In the genomic region with DNA sequence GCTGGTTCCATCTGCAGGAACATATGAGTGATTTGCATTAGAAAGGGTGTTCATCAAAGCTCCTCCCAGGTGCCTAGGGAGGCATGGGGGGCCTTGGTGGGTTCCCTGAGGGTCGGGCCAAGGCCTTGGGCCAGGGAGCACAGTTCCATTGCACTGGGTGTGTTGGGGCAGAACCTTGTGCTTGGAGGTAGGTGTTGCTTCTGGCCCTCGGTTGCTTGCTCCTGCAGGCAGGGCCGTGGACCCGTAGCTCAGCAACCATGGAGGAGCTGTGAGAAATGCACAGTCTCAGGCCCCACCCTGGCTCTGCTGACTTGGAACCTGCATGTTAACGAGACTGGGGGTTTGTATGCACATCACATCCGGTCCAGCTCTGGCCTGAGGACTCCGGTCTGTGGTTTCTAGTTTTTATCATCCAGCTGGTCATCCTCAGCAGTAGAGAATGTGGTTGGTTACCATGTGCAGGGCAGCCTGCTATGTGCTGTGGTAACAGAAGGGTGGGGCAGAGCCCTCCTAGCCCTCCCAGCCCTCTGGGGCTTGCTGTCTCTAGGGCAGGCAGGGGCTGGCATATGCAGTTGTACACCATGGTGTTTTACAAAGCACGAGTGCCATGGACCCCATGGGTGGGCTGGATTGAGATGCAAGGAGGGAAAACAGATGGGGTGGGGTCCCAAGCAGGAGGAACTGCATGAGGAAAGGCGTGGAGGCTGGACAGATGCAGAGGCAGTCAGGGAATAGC, we compare ENCODE assay signal across 1 cellular context.
TF ChIP-seq lines count a peak whose summit lies in the region.

No MANE protein-coding gene starts in this region.

TF ChIP-seq in GM23338, 12 proteins besides CTCF, POLR2A, EP300 and RAD21:
- TF ChIP-seq, protein P1, sequence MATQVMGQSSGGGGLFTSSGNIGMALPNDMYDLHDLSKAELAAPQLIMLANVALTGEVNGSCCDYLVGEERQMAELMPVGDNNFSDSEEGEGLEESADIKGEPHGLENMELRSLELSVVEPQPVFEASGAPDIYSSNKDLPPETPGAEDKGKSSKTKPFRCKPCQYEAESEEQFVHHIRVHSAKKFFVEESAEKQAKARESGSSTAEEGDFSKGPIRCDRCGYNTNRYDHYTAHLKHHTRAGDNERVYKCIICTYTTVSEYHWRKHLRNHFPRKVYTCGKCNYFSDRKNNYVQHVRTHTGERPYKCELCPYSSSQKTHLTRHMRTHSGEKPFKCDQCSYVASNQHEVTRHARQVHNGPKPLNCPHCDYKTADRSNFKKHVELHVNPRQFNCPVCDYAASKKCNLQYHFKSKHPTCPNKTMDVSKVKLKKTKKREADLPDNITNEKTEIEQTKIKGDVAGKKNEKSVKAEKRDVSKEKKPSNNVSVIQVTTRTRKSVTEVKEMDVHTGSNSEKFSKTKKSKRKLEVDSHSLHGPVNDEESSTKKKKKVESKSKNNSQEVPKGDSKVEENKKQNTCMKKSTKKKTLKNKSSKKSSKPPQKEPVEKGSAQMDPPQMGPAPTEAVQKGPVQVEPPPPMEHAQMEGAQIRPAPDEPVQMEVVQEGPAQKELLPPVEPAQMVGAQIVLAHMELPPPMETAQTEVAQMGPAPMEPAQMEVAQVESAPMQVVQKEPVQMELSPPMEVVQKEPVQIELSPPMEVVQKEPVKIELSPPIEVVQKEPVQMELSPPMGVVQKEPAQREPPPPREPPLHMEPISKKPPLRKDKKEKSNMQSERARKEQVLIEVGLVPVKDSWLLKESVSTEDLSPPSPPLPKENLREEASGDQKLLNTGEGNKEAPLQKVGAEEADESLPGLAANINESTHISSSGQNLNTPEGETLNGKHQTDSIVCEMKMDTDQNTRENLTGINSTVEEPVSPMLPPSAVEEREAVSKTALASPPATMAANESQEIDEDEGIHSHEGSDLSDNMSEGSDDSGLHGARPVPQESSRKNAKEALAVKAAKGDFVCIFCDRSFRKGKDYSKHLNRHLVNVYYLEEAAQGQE (IDR thresholded peaks at IDR 0.05; ENCODE audit: unreplicated experiment): no peak
- no peak for TF ChIP-seq EZH2 (IDR thresholded peaks at IDR 0.05; ENCODE audit: low read depth, unreplicated experiment)
- TF ChIP-seq ZNF114 (CRISPR knock-in tag; IDR thresholded peaks at IDR 0.05): no peak
